In genomic region chr11:119315139-119316016, GRCh38 we compare ENCODE assay signal across 8 cellular contexts. TPM values are rescaled to one million over a fixed set of nuclear protein-coding genes. Genes with fewer than 3 reads are reported as not detected.
DNase-seq lines count a peak whose midpoint lies in the region; ATAC-seq and TF ChIP-seq lines count a peak whose summit lies in the region.

No MANE protein-coding gene starts in this region.

- TF ChIP-seq CTCF in mesothelial cell of epicardium (IDR thresholded peaks at IDR 0.05; ENCODE audit: unreplicated experiment) (no peak), suprapubic skin (IDR thresholded peaks at IDR 0.05) (no peak)

- H3K4me3 ChIP-seq in HUES64 (ENCODE audit: low read length) (peak overlapping the region; percentile 70), suprapubic skin (peak overlapping the region; percentile 53)
- peak overlapping the region; percentile 49 for H3K4me3 ChIP-seq in effector memory CD4-positive, alpha-beta T cell (ENCODE audit: insufficient read depth, low read depth, low read length, poor library complexity, severe bottlenecking)

- H3K9me3 Mint-ChIP-seq in mesothelial cell of epicardium, result no peaks in the 10 kb centered on the region

- DNase-seq in D341Med (ENCODE audit: low spot score) (peak; percentile 50), mesothelial cell of epicardium (ENCODE audit: low spot score in 2 of 2, unreplicated experiment in 2 of 2) (no peak), suprapubic skin (ENCODE audit: low spot score in 2 of 2) (peak in 1 of 2 donors; percentile 71)
- peak; percentile 58 to 64 for DNase-seq in activated CD4-positive, alpha-beta T cell treated with anti-CD3 and anti-CD28 coated beads for 4 hours
- peak in 2 of 3 donors; percentile 27 to 34 for DNase-seq in effector memory CD4-positive, alpha-beta T cell

- TF ChIP-seq POLR2A in suprapubic skin (IDR thresholded peaks at IDR 0.05), result no peak

- peaks cover 30% of the 10 kb centered on the region for H3K4me1 Mint-ChIP-seq in mesothelial cell of epicardium

- H3K9ac ChIP-seq in HUES64 (ENCODE audit: low read depth, low read length), result peak overlapping the region; percentile 68; the same call in 1 of the 2 replicates

- H3K36me3 ChIP-seq in HUES64 (ENCODE audit: insufficient read depth, low read length), result peaks cover 32% of the 10 kb centered on the region
- no peaks in the 10 kb centered on the region for H3K36me3 ChIP-seq in effector memory CD4-positive, alpha-beta T cell (ENCODE audit: control insufficient read depth, insufficient read depth, low read length)
- H3K36me3 ChIP-seq in suprapubic skin, result no peaks in the 10 kb centered on the region

- 8% methylated on average over 29 of the region's 29 CpGs for WGBS in HUES64
- WGBS in suprapubic skin, result 4% methylated on average over 12 of the region's 29 CpGs

- H3K4me3 Mint-ChIP-seq in mesothelial cell of epicardium, result peak overlapping the region; percentile 69

- H3K27me3 ChIP-seq in HUES64 (ENCODE audit: insufficient read depth, low read length) (peaks cover 34% of the 10 kb centered on the region), suprapubic skin (peaks cover 33% of the 10 kb centered on the region)
- H3K27me3 ChIP-seq in effector memory CD4-positive, alpha-beta T cell (replicated peaks; ENCODE audit: control insufficient read depth, insufficient read depth, low read length, poor library complexity, severe bottlenecking), result peaks cover 21% of the 10 kb centered on the region

- H3K27ac Mint-ChIP-seq in mesothelial cell of epicardium, result peak overlapping the region; percentile 16

- no peak overlapping the region for H3K27ac ChIP-seq in HUES64 (ENCODE audit: low read depth, low read length)
- no peak overlapping the region for H3K27ac ChIP-seq in effector memory CD4-positive, alpha-beta T cell (ENCODE audit: insufficient read depth, low read length, poor library complexity, severe bottlenecking)
- H3K27ac ChIP-seq in suprapubic skin, result peak overlapping the region; percentile 82

- no peak for TF ChIP-seq EP300 in suprapubic skin (IDR thresholded peaks at IDR 0.05)

- H3K9me3 ChIP-seq in HUES64 (ENCODE audit: insufficient read depth, low read depth, low read length) (no peaks in the 10 kb centered on the region), suprapubic skin (no peaks in the 10 kb centered on the region)
- H3K9me3 ChIP-seq in effector memory CD4-positive, alpha-beta T cell (ENCODE audit: control insufficient read depth, low read length), result no peaks in the 10 kb centered on the region

- H3K27me3 Mint-ChIP-seq in mesothelial cell of epicardium (ENCODE audit: low read depth), result no peaks in the 10 kb centered on the region

- no peaks in the 10 kb centered on the region for H3K36me3 Mint-ChIP-seq in mesothelial cell of epicardium

- ATAC-seq in HG03439 (IDR thresholded peaks at IDR 0.05; ENCODE audit: unreplicated experiment) (no peak), GM21737 (IDR thresholded peaks at IDR 0.05; ENCODE audit: unreplicated experiment) (no peak)

- peaks cover 37% of the 10 kb centered on the region for H3K4me1 ChIP-seq in HUES64 (ENCODE audit: insufficient read depth, low read length)
- H3K4me1 ChIP-seq in effector memory CD4-positive, alpha-beta T cell (ENCODE audit: control insufficient read depth, insufficient read depth, low read length, poor library complexity, severe bottlenecking), result peaks cover 42% of the 10 kb centered on the region
- peaks cover 59% of the 10 kb centered on the region for H3K4me1 ChIP-seq in suprapubic skin

RNA-seq across cellular contexts. Expression of gene MCAM, which starts 1.6 kb away (rescaled TPM):
- polyA plus RNA-seq in HUES64 (2013, experiment 1 of 2), result 13.1 TPM
- polyA plus RNA-seq in HUES64 (2013, experiment 2 of 2), result 12.7 TPM
- total RNA-seq in mesothelial cell of epicardium (25.9 to 28.2 TPM (median 26.7 TPM) in 3 replicates), suprapubic skin (100 to 1,000 TPM; 104 to 163 (median 124) TPM)

RNA-seq across cellular contexts. Expression of gene RNF26, which starts 18.9 kb away (rescaled TPM):
- 43.1 TPM for polyA plus RNA-seq in HUES64 (2013, experiment 1 of 2)
- polyA plus RNA-seq in HUES64 (2013, experiment 2 of 2), result 56.8 TPM
- total RNA-seq in mesothelial cell of epicardium (36.1 to 37.1 TPM (median 36.2 TPM) in 3 replicates), suprapubic skin (10 to 100 TPM; 13.3 to 21.4 (median 15.4) TPM)

RNA-seq across cellular contexts. Expression of gene C1QTNF5, which starts 25.3 kb away (rescaled TPM):
- 1.1 TPM for polyA plus RNA-seq in HUES64 (2013, experiment 1 of 2)
- polyA plus RNA-seq in HUES64 (2013, experiment 2 of 2), result 2.3 TPM
- 24.1 to 25.0 TPM (median 24.4 TPM) in 3 replicates for total RNA-seq in mesothelial cell of epicardium
- 1 to 10 TPM; 3.7 to 9.8 (median 4.9) TPM for total RNA-seq in suprapubic skin

RNA-seq across cellular contexts. Expression of gene MFRP, which starts 31.1 kb away (rescaled TPM):
- polyA plus RNA-seq in HUES64 (2013, experiment 1 of 2), result not detected
- not detected for polyA plus RNA-seq in HUES64 (2013, experiment 2 of 2)
- total RNA-seq in mesothelial cell of epicardium (not detected in 3 replicates), suprapubic skin (under 1 TPM in 1 of 4 donors, not detected in 3; 0.11 TPM)

Comparison
In these comparisons a context has a peak if more than half of its experiments do, and no peak if none do; other contexts are left out.
1. DNase-seq: peak in D341Med (single experiment), activated CD4-positive, alpha-beta T cell treated with anti-CD3 and anti-CD28 coated beads for 4 hours (2 of 2) and effector memory CD4-positive, alpha-beta T cell (2 of 3); none in mesothelial cell of epicardium (0 of 2).
2. Peak in every context shown above with its lines, with median percentiles within 50 percentile points of each other: H3K4me3 ChIP-seq.